In the genomic region with DNA sequence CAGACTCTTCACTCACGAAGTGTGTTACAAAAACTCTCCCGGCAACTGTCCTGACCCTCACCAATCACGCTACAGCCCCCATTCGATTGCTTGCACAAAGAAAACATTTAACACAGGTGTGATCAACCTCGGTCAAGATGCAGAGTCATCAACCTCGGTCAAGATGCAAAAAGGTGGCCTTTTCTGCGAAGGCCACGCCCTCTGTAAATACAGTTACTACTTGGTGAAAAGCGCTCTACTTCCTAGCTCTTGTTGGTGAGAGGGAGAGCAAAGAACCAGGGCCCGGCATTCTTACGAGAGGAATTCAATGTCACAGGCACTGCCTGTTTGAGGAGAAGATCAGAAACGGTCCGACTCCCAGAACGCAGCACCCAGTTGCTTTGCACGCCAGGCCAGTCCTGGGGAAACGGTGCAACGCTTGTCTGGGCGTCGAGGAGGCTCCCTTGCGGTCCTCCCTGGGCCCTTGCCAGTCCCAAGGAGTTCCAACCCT, we compare ENCODE assay signal across 14 cellular contexts. TPM values are rescaled to one million over a fixed set of nuclear protein-coding genes. Genes with fewer than 3 reads are reported as not detected.
DNase-seq lines count a peak whose midpoint lies in the region; ATAC-seq, FAIRE-seq and TF ChIP-seq lines count a peak whose summit lies in the region.
"Had no signal": no experiment of that assay in that cellular context is flagged by ENCODE, and none has a peak within 500 bp of the region (broad histone marks: within the 10 kb centered on the region; RNA-seq: fewer than 3 reads in every experiment).

No MANE protein-coding gene starts in this region.

- no peak for TF ChIP-seq POLR2A in HepG2 (IDR thresholded peaks at IDR 0.05; ENCODE audit: insufficient read depth in 1 of 2, low read depth in 2 of 2, low read length in 2 of 2)

- peaks cover 22% of the 10 kb centered on the region for H3K79me2 ChIP-seq in HepG2 (ENCODE audit: insufficient read depth, low read length)

- no peak for TF ChIP-seq RAD21 in HepG2 (CRISPR knock-in tag; IDR thresholded peaks at IDR 0.05)

- H3K4me2 ChIP-seq in HepG2 (ENCODE audit: low read depth, low read length): peak overlapping the region; percentile 81

- no peak overlapping the region for H2AFZ ChIP-seq in HepG2 (ENCODE audit: low read length)

- H3K27ac Mint-ChIP-seq in activated CD8-positive, alpha-beta T cell treated with anti-CD3 and anti-CD28 coated beads for 36 hours: no peak overlapping the region

- no peaks in the 10 kb centered on the region for H3K4me1 Mint-ChIP-seq in activated CD8-positive, alpha-beta T cell treated with anti-CD3 and anti-CD28 coated beads for 36 hours (ENCODE audit: low read depth)

- in situ Hi-C loops in HepG2 (cut with HindIII; ENCODE audit: extremely low pct_ligation_motif_present, low pct_unique_long_range_greater_than_20kb): loop anchor here (5.0 kb wide), 1 partner anchor 105 kb away; no protein-coding TSS in a partner anchor

- no peaks in the 10 kb centered on the region for H3K9me3 ChIP-seq in HepG2 (ENCODE audit: low read length)

- peak overlapping the region; percentile 66 for H3K9ac ChIP-seq in HepG2 (ENCODE audit: insufficient read depth, low read depth, low read length)

- TSS peak; percentile 42 for BruUV-seq in HepG2 (replicated peaks; lab: Mats Ljungman, UMichigan)

- 3% methylated on average over 11 of the region's 20 CpGs for WGBS in HepG2 (ENCODE audit: low lambda C conversion rate)

- H4K20me1 ChIP-seq in HepG2 (ENCODE audit: insufficient read depth, low read length): no peaks in the 10 kb centered on the region

- H3K36me3 ChIP-seq in HepG2 (replicated peaks in 1 of 2; ENCODE audit: control insufficient read depth in 1 of 2, insufficient read depth in 2 of 2, low read length in 2 of 2): no peaks in the 10 kb centered on the region; a peak in 1 of 5 replicates

- POLR2A ChIA-PET in HepG2 (lab: Yijun Ruan, JAX): interaction anchor here (1.1 kb wide), 1 partner anchor 142 kb away, joined by 4 read pairs; no protein-coding TSS in a partner anchor
- POLR2A ChIA-PET in activated CD8-positive, alpha-beta T cell treated with anti-CD3 and anti-CD28 coated beads for 36 hours (lab: Charles Lee): no interaction called here

- ATAC-seq in HepG2 (peak; percentile 14), GM19324 (IDR thresholded peaks at IDR 0.05; ENCODE audit: low FRiP score, unreplicated experiment) (no peak), GM18870 (IDR thresholded peaks at IDR 0.05; ENCODE audit: unreplicated experiment) (no peak)
- no peak for ATAC-seq in activated CD8-positive, alpha-beta T cell treated with anti-CD3 and anti-CD28 coated beads for 36 hours
- ATAC-seq: naive thymus-derived CD8-positive, alpha-beta T cell; PC-3; stimulated activated naive B cell treated with anti-CD40 and anti-IgM and Interleukin-4, amounts not matched to agents 10 μg/mL and 1 μg/mL and 100 μg/mL, for 72 hours had no signal

- H3K27me3 ChIP-seq in dorsolateral prefrontal cortex (peaks cover 0 to 71% (median 44%) of the 10 kb centered on the region in 45 donors), HepG2 (ENCODE audit: control insufficient read depth in 1 of 2, insufficient read depth in 2 of 2, low read length in 2 of 2) (0 out of 5 replicates have a peak, but pooled peaks cover 0 to 3% of the 10 kb centered on the region in 2 experiments)

- no peaks in the 10 kb centered on the region for H3K36me3 Mint-ChIP-seq in activated CD8-positive, alpha-beta T cell treated with anti-CD3 and anti-CD28 coated beads for 36 hours (ENCODE audit: low read depth)
- H3K36me3 Mint-ChIP-seq: naive thymus-derived CD8-positive, alpha-beta T cell; stimulated activated naive B cell treated with anti-CD40 and anti-IgM and Interleukin-4, amounts not matched to agents 10 μg/mL and 1 μg/mL and 100 μg/mL, for 72 hours had no signal

- intact Hi-C loops in dorsolateral prefrontal cortex (cut with DNase I) (loop anchor here (2.0 to 5.0 kb wide), 3 partner anchors 107 to 360 kb away; no protein-coding TSS in a partner anchor), HepG2 (cut with micrococcal nuclease; ENCODE audit: unreplicated experiment) (loop anchor here (2.0 to 5.0 kb wide), 2 partner anchors 35 to 107 kb away; no protein-coding TSS in a partner anchor)
- intact Hi-C loops in activated CD8-positive, alpha-beta T cell treated with anti-CD3 and anti-CD28 coated beads for 36 hours (cut with micrococcal nuclease): no loop called here

- H3K4me1 ChIP-seq in HepG2 (ENCODE audit: insufficient read depth, low read length): peaks cover 55% of the 10 kb centered on the region

- no peak for FAIRE-seq in HepG2 (lab: Jason Lieb, UNC)

- no peak for TF ChIP-seq EP300 in HepG2 (IDR thresholded peaks at IDR 0.05; ENCODE audit: low read depth in 2 of 2, low read length in 2 of 2)
- no peak for TF ChIP-seq EP300 in HepG2 (CRISPR knock-in tag; IDR thresholded peaks at IDR 0.05; ENCODE audit: borderline replicate concordance)

- 0 out of 2 replicates have a peak overlapping the region, but pooled peaks have one; percentile 3 for H3K4me3 ChIP-seq in HFF-Myc (replicated peaks; ENCODE audit: low read depth, low read length)
- peak overlapping the region in 58 of 59 donors; percentile 39 to 82 (median 64) for H3K4me3 ChIP-seq in dorsolateral prefrontal cortex
- peak overlapping the region; percentile 57 to 71 (median 64) for H3K4me3 ChIP-seq in HepG2 (replicated peaks in 1 of 3; ENCODE audit: insufficient read depth in 1 of 3, low read depth in 2 of 3, low read length in 3 of 3)

- peaks cover 24% of the 10 kb centered on the region for H3K27me3 Mint-ChIP-seq in activated CD8-positive, alpha-beta T cell treated with anti-CD3 and anti-CD28 coated beads for 36 hours

- no peaks in the 10 kb centered on the region for H3K9me3 Mint-ChIP-seq in activated CD8-positive, alpha-beta T cell treated with anti-CD3 and anti-CD28 coated beads for 36 hours
- H3K9me3 Mint-ChIP-seq: stimulated activated naive B cell treated with anti-CD40 and anti-IgM and Interleukin-4, amounts not matched to agents 10 μg/mL and 1 μg/mL and 100 μg/mL, for 72 hours had no signal

- H3K4me3 Mint-ChIP-seq in activated CD8-positive, alpha-beta T cell treated with anti-CD3 and anti-CD28 coated beads for 36 hours: no peak overlapping the region

- CTCF ChIA-PET in HepG2 (lab: Yijun Ruan, JAX; ENCODE audit: low intra/inter-chr PET ratio, low total read pairs): no interaction called here
- CTCF ChIA-PET in activated CD8-positive, alpha-beta T cell treated with anti-CD3 and anti-CD28 coated beads for 36 hours (lab: Charles Lee): no interaction called here

- peak overlapping the region in 26 of 59 donors; percentile 1 to 89 (median 54) for H3K27ac ChIP-seq in dorsolateral prefrontal cortex
- H3K27ac ChIP-seq in HepG2 (ENCODE audit: extremely low read length, insufficient read depth, low read length): no peak overlapping the region
- H3K27ac ChIP-seq in substantia nigra (ENCODE audit: low read depth, low read length, poor library complexity, severe bottlenecking): peak overlapping the region; percentile 76

- TF ChIP-seq CTCF in HFF-Myc (IDR thresholded peaks at IDR 0.05; ENCODE audit: low read depth, low read length, missing control alignments) (no peak), dorsolateral prefrontal cortex (IDR thresholded peaks at IDR 0.05 in 54 of 56, conservative IDR thresholded peaks at IDR 0.05 in 2 of 56; ENCODE audit: low read depth in 1 of 56, partially characterized antibody in 56 of 56) (no peak), HepG2 (CRISPR knock-in tag; IDR thresholded peaks at IDR 0.05) (no peak)
- no peak for TF ChIP-seq CTCF in activated CD8-positive, alpha-beta T cell treated with anti-CD3 and anti-CD28 coated beads for 36 hours (IDR thresholded peaks at IDR 0.05)

- DNase-seq in HFF-Myc (ENCODE audit: extremely low read depth, low read depth): no peak
- DNase-seq in dorsolateral prefrontal cortex: no peak
- no peak for DNase-seq in HepG2 (ENCODE audit: low spot score)
- DNase-seq in substantia nigra (lab: John Stamatoyannopoulos, UW): peak in 4 of 49 donors; percentile 5 to 24 (median 14)
- no peak for DNase-seq in activated CD8-positive, alpha-beta T cell treated with anti-CD3 and anti-CD28 coated beads for 36 hours
- DNase-seq in central memory CD4-positive, alpha-beta T cell: no peak
- DNase-seq: COR-L47; naive thymus-derived CD8-positive, alpha-beta T cell; NCI-H2107; PC-3; stimulated activated naive B cell treated with anti-CD40 and anti-IgM and Interleukin-4, amounts not matched to agents 10 μg/mL and 1 μg/mL and 100 μg/mL, for 72 hours had no signal

TF ChIP-seq in HepG2, 621 proteins besides CTCF, POLR2A, EP300 and RAD21 (continues in another document):
- TF ChIP-seq ZMYM2 (CRISPR knock-in tag; IDR thresholded peaks at IDR 0.05) (0 out of 2 replicates have a peak, but pooled peaks have one; percentile 43), ZNF777 (CRISPR knock-in tag; IDR thresholded peaks at IDR 0.05) (peak; percentile 89)

RNA-seq across cellular contexts. Expression of a gene that starts 2.0 kb away (rescaled TPM):
- total RNA-seq in dorsolateral prefrontal cortex (100 to 1,000 TPM in 1 of 120 experiments, 10 to 100 TPM in 109, 1 to 10 TPM in 10; 3.3 to 115 (median 29.1) TPM), HepG2 (2016; rRNA removed; fragmentation: Illumina TruSeq; extraction: Trizol) (25.5 and 27.2 TPM in 2 replicates)
- 4.1 and 5.8 TPM in 2 replicates for total RNA-seq in HepG2 (2016; cell fraction: cytosol; rRNA removed; fragmentation: Illumina TruSeq; extraction: Trizol; ENCODE audit: low read depth)
- total RNA-seq in HepG2 (2016; cell fraction: insoluble cytoplasmic fraction; rRNA removed; fragmentation: Illumina TruSeq; extraction: Trizol): 24.4 and 26.8 TPM in 2 replicates
- 8.1 and 8.3 TPM in 2 replicates for total RNA-seq in HepG2 (2016; cell fraction: membrane; rRNA removed; fragmentation: Illumina TruSeq; extraction: Trizol)
- total RNA-seq in HepG2 (2016; cell fraction: nucleus; rRNA removed; fragmentation: Illumina TruSeq; extraction: Trizol): 50.2 and 51.9 TPM in 2 replicates
- polyA plus RNA-seq in HepG2 (2011; rRNA removed): 15.2 and 15.3 TPM in 2 replicates
- 14.0 and 14.4 TPM in 2 replicates for polyA plus RNA-seq in HepG2 (2011; cell fraction: cytosol; rRNA removed)
- 40.5 and 45.2 TPM in 2 replicates for polyA plus RNA-seq in HepG2 (2011; cell fraction: nucleus; rRNA removed)
- 12.3 and 17.3 TPM in 2 replicates for polyA plus RNA-seq in HepG2 (2012)
- polyA plus RNA-seq in HepG2 (2016; cell fraction: cytosol; fragmentation: Illumina TruSeq; extraction: Trizol; ENCODE audit: low read depth): 1.0 TPM in 2 replicates
- polyA plus RNA-seq in HepG2 (2016; cell fraction: insoluble cytoplasmic fraction; fragmentation: Illumina TruSeq; extraction: Trizol; ENCODE audit: low read depth): 19.5 and 19.7 TPM in 2 replicates
- 2.4 and 2.7 TPM in 2 replicates for polyA plus RNA-seq in HepG2 (2016; cell fraction: membrane; fragmentation: Illumina TruSeq; extraction: Trizol; ENCODE audit: low read depth)
- 45.5 and 46.6 TPM in 2 replicates for polyA plus RNA-seq in HepG2 (2016; cell fraction: nucleus; fragmentation: Illumina TruSeq; extraction: Trizol; ENCODE audit: insufficient read depth, low read depth)
- polyA minus RNA-seq in HepG2 (2011; rRNA and poly(A)+ RNA removed; ENCODE audit: low replicate concordance): 0.26 and 56.3 TPM in 2 replicates
- polyA minus RNA-seq in HepG2 (2011; cell fraction: cytosol; rRNA and poly(A)+ RNA removed): 27.0 and 35.0 TPM in 2 replicates
- polyA minus RNA-seq in HepG2 (2011; cell fraction: nucleus; rRNA and poly(A)+ RNA removed): 83.7 and 91.6 TPM in 2 replicates
- not detected for total RNA-seq in activated CD8-positive, alpha-beta T cell treated with anti-CD3 and anti-CD28 coated beads for 36 hours
- total RNA-seq: naive thymus-derived CD8-positive, alpha-beta T cell; PC-3; T-helper 2 cell treated with Interferon-gamma antibody and Interleukin-4, amounts not matched to agents 100 ng/mL and 5 ng/mL, for 36 hours had no signal
- polyA plus RNA-seq: naive thymus-derived CD8-positive, alpha-beta T cell had no signal

Comparison
In these comparisons a context has a peak if more than half of its experiments do, and no peak if none do; other contexts are left out.
1. H3K4me3 ChIP-seq: peak in every context shown above with its lines; median percentile 64 in dorsolateral prefrontal cortex; 64 in HepG2; 3 in HFF-Myc.
2. RNA of a gene that starts 2.0 kb away (total RNA-seq): 3.3 to 115 TPM in dorsolateral prefrontal cortex and 4.1 to 51.9 TPM in HepG2; not detected in activated CD8-positive, alpha-beta T cell treated with anti-CD3 and anti-CD28 coated beads for 36 hours; every median in the first group is over 4 times any median in the second.